7 cellular contexts compared by ENCODE assay signal in the genomic region with DNA sequence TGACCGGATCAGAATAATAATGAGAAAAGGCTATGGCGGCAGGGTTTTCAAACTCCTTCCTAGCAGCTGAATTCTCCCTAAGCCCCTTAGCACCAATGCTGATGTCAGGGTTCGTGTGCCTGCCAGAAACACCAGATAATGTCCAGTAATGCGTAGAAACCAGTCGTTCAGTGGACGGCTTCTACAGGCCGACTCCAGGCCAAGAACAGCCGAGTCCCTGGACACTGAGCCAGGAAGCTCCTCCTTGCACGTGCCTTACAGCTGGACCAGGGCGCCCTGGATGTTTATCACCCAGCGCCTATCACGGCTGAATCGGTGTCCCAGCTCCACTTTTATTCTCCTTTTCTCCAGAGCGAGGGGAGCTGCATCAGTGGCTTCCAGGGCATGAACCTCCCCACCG. TPM values are rescaled to one million over a fixed set of nuclear protein-coding genes. Genes with fewer than 3 reads are reported as not detected.
"Had no signal": no experiment of that assay in that cellular context is flagged by ENCODE, and none has a peak within 500 bp of the region (broad histone marks: within the 10 kb centered on the region; RNA-seq: fewer than 3 reads in every experiment).

No MANE protein-coding gene starts in this region.

RNA-seq across cellular contexts. Expression of a gene that starts 8.9 kb away (rescaled TPM):
- total RNA-seq: MCF 10A, NCI-H460, OCI-LY7, PC-9, RPMI7951, SJCRH30, SK-MEL-5 had no signal

RNA-seq across cellular contexts. Expression of a gene that starts 9.9 kb away (rescaled TPM):
- total RNA-seq: MCF 10A, NCI-H460, OCI-LY7, PC-9, RPMI7951, SJCRH30, SK-MEL-5 had no signal

RNA-seq across cellular contexts. Expression of a gene that starts 28.8 kb away (rescaled TPM):
- total RNA-seq: MCF 10A, NCI-H460, OCI-LY7, PC-9, RPMI7951, SJCRH30, SK-MEL-5 had no signal
